8 cellular contexts compared by ENCODE assay signal in the genomic region with DNA sequence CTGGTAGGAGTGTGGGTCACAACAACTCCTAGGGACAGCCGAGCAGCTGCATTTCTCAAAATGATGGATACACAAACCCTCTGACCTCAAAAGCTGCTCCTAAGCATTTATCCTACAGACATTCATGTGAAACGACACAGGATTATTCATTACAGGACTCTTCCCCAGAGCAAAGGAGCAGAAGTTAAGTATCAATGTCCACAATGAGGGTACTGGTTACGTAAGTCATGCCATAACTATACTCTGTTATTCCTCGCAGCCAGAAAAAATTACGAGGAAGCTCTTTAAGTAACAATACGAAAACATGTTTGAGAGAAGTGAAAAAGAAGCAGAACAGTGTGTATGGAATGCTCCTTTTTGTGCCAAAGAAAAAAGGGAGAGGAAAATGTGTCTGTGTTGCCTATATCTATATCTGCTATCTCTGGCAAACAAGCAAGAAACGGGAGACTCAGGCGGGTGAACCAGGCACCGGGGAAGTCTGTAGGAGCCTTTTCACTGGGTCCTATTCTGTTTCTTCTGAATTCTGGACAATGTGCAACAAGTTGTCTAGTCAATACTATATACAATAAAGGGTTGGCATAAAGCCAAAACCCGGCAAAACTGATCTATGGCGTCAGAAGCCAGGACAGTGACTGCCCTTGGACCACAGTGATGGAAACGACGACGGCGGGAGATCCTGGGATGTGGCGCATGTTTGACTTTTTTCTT. TPM values are rescaled to one million over a fixed set of nuclear protein-coding genes. Genes with fewer than 3 reads are reported as not detected.
DNase-seq lines count a peak whose midpoint lies in the region; ATAC-seq and TF ChIP-seq lines count a peak whose summit lies in the region.

No MANE protein-coding gene starts in this region.

- no peak for TF ChIP-seq POLR2A in transverse colon (IDR thresholded peaks at IDR 0.05)

- intact Hi-C loops in transverse colon (cut with DNase I; ENCODE audit: low total_unique reads), result no loop called here

- no peak for TF ChIP-seq EP300 in transverse colon (IDR thresholded peaks at IDR 0.05; ENCODE audit: low read depth)

- DNase-seq in activated naive CD4-positive, alpha-beta T cell treated with Interleukin-2 at 50 U/mL for 16 hours, result no peak
- DNase-seq in adipocyte (ENCODE audit: low read depth), result peak; percentile 56
- DNase-seq in left lobe of liver (ENCODE audit: low spot score), result peak; percentile 46
- DNase-seq in transverse colon, result no peak

- peaks cover 4% of the 10 kb centered on the region for H3K36me3 ChIP-seq in adipocyte (ENCODE audit: control insufficient read depth, insufficient read depth, low read length, severe bottlenecking)
- H3K36me3 ChIP-seq in transverse colon, result no peaks in the 10 kb centered on the region

- no peaks in the 10 kb centered on the region for H3K9me3 Mint-ChIP-seq in activated naive CD4-positive, alpha-beta T cell treated with anti-CD3 and anti-CD28 coated beads, Interleukin-2, amount 50 U/mL, for 24 hours

- peak overlapping the region; percentile 88 for H3K4me3 Mint-ChIP-seq in activated naive CD4-positive, alpha-beta T cell treated with anti-CD3 and anti-CD28 coated beads, Interleukin-2, amount 50 U/mL, for 24 hours

- in situ Hi-C loops in transverse colon (cut with MboI; ENCODE audit: low pct_ligation_motif_present in 1 of 4, low pct_unique_long_range_greater_than_20kb in 1 of 4, low sequenced_read_pairs in 3 of 4), result no loop called here

- peak overlapping the region; percentile 83 for H3K9ac ChIP-seq in adipocyte (ENCODE audit: low read length)

- TF ChIP-seq CTCF in transverse colon (IDR thresholded peaks at IDR 0.05), result no peak

- H3K27me3 Mint-ChIP-seq in activated naive CD4-positive, alpha-beta T cell treated with anti-CD3 and anti-CD28 coated beads, Interleukin-2, amount 50 U/mL, for 24 hours, result no peaks in the 10 kb centered on the region

- H3K4me1 ChIP-seq in adipocyte (ENCODE audit: control insufficient read depth, insufficient read depth, low read length), result peaks cover 21% of the 10 kb centered on the region
- peaks cover 6 to 28% (median 20%) of the 10 kb centered on the region in 4 donors for H3K4me1 ChIP-seq in transverse colon

- H3K27ac ChIP-seq in transverse colon, result peak overlapping the region; percentile 91 to 98 (median 96)

- peak overlapping the region; percentile 70 for H3K27ac Mint-ChIP-seq in activated naive CD4-positive, alpha-beta T cell treated with anti-CD3 and anti-CD28 coated beads, Interleukin-2, amount 50 U/mL, for 24 hours

- peaks cover 21% of the 10 kb centered on the region for H3K4me1 Mint-ChIP-seq in activated naive CD4-positive, alpha-beta T cell treated with anti-CD3 and anti-CD28 coated beads, Interleukin-2, amount 50 U/mL, for 24 hours

- peaks cover 3% of the 10 kb centered on the region for H3K36me3 Mint-ChIP-seq in activated naive CD4-positive, alpha-beta T cell treated with anti-CD3 and anti-CD28 coated beads, Interleukin-2, amount 50 U/mL, for 24 hours

- H3K9me3 ChIP-seq in adipocyte (ENCODE audit: control insufficient read depth, low read length) (no peaks in the 10 kb centered on the region), transverse colon (no peaks in the 10 kb centered on the region)

- H3K4me3 ChIP-seq in adipocyte (ENCODE audit: low read length) (peak overlapping the region; percentile 98), transverse colon (peak overlapping the region in 3 of 4 donors; percentile 74 to 97 (median 74))

- 25 to 34% methylated on average over 4 to 16 of the region's 16 CpGs for WGBS in transverse colon (ENCODE audit: low coverage in 1 of 2), 2 donors

- ATAC-seq in left lobe of liver (no peak), HG03175 (IDR thresholded peaks at IDR 0.05; ENCODE audit: unreplicated experiment) (no peak), GM21619 (IDR thresholded peaks at IDR 0.05; ENCODE audit: unreplicated experiment) (no peak), GM19452 (IDR thresholded peaks at IDR 0.05; ENCODE audit: unreplicated experiment) (no peak)

- no peaks in the 10 kb centered on the region for H3K27me3 ChIP-seq in adipocyte (replicated peaks; ENCODE audit: control insufficient read depth, insufficient read depth, low read length)
- no peaks in the 10 kb centered on the region for H3K27me3 ChIP-seq in transverse colon

RNA-seq across cellular contexts. Expression of a gene that starts 1.3 kb away (rescaled TPM):
- 105 TPM for total RNA-seq in left lobe of liver
- 100 to 1,000 TPM in 2 of 4 donors, 10 to 100 TPM in 2; 71.1 to 142 (median 97.6) TPM for total RNA-seq in transverse colon

RNA-seq across cellular contexts. Expression of a gene that starts 4.4 kb away (rescaled TPM):
- not detected for total RNA-seq in left lobe of liver
- total RNA-seq in transverse colon, result not detected

RNA-seq across cellular contexts. Expression of a gene that starts 16.3 kb away (rescaled TPM):
- total RNA-seq in left lobe of liver (5.3 TPM), transverse colon (1 to 10 TPM; 5.9 to 7.6 (median 6.4) TPM)

RNA-seq across cellular contexts. Expression of a gene that starts 17.0 kb away (rescaled TPM):
- not detected for total RNA-seq in left lobe of liver
- under 1 TPM in 1 of 4 donors, not detected in 3; 0.75 TPM for total RNA-seq in transverse colon

RNA-seq across cellular contexts. Expression of a gene that starts 24.9 kb away (rescaled TPM):
- total RNA-seq in left lobe of liver (4.6 TPM), transverse colon (1 to 10 TPM in 2 of 4 donors, not detected in 2; 2.1 to 2.7 TPM)

Comparison
In these comparisons a context has a peak if more than half of its experiments do, and no peak if none do; other contexts are left out.
1. DNase-seq: peak in adipocyte (single experiment) and left lobe of liver (single experiment); none in activated naive CD4-positive, alpha-beta T cell treated with Interleukin-2 at 50 U/mL for 16 hours (single experiment) and transverse colon (single experiment).